1 cellular context compared by ENCODE assay signal in the genomic region with DNA sequence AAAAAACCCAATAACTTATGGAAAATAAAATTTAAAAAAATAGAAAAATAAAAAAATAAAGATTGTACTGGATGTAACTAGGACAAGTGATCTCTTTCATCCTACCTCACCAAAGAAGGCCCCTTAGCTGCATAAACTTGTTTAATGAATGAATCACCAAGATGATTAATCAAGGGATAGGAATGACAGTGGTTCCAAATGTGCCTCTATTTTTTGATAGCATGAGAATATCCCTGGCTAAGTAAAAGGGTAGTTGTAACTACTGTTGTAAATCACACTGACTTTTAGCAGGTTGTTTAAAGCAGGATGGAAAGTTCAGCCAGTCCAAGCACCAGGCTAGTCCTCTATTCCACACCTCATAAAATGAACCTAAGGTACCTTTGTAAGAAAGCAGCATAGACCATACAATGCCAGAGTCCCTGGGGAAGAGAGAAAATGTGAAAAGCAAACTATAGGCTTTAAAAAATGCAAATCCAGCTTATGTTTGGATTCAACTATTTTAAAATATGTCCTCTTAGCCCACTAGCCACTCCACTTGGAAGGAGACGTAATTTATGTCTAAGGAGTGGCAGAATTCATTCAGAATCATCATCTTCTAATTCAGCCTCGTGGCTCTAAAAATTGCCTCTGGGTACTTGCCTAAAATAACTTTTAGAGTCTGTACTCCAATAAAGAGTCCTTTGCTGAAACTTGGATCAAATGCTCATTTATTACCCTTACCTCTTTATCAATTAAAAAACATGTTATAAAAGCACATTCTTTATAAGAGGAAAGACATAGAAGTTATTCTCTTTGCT.
TF ChIP-seq lines count a peak whose summit lies in the region.

No MANE protein-coding gene starts in this region.

TF ChIP-seq in endothelial cell of umbilical vein, 7 proteins besides CTCF, POLR2A, EP300 and RAD21 (continued from another document):
- TF ChIP-seq POLR2AphosphoS5 (IDR thresholded peaks at IDR 0.05; ENCODE audit: insufficient read depth, low read depth, low read length), result no peak
